ENCODE assay signal across 25 cellular contexts in genomic region chrX:108068121-108068520, GRCh38. TPM values are rescaled to one million over a fixed set of nuclear protein-coding genes. Genes with fewer than 3 reads are reported as not detected.
A peak's percentile ranks its signal among the peaks of the same experiment; 100 is the strongest.
DNase-seq lines count a peak whose midpoint lies in the region; ATAC-seq and TF ChIP-seq lines count a peak whose summit lies in the region.
"Had no signal": no experiment of that assay in that cellular context is flagged by ENCODE, and none has a peak within 500 bp of the region (broad histone marks: within the 10 kb centered on the region; RNA-seq: fewer than 3 reads in every experiment).

No MANE protein-coding gene starts in this region.

- H3K9me3 ChIP-seq in CD4-positive, alpha-beta memory T cell (ENCODE audit: control insufficient read depth in 1 of 2, low read length in 2 of 2) = no peaks in the 10 kb centered on the region
- H3K9me3 ChIP-seq: SK-N-SH had no signal

- POLR2A ChIA-PET in CD4-positive, alpha-beta memory T cell (lab: Charles Lee; ENCODE audit: partially characterized antibody) = no interaction called here
- POLR2A ChIA-PET in RWPE1 (lab: Yijun Ruan, JAX; ENCODE audit: low non-redundant PET) = no interaction called here

- no peaks in the 10 kb centered on the region for H3K27me3 Mint-ChIP-seq in CD4-positive, alpha-beta memory T cell

- H3K4me1 Mint-ChIP-seq in CD4-positive, alpha-beta memory T cell = peaks cover 0 to 4% (median 2%) of the 10 kb centered on the region in 4 donors
- H3K4me1 Mint-ChIP-seq in stimulated activated effector memory CD8-positive, alpha-beta T cell treated with anti-CD3 and anti-CD28 coated beads, Interleukin-12 subunit alpha, Interleukin-12 subunit beta, amount 100 ng/mL, for 72 hours = peaks cover 5% of the 10 kb centered on the region

- peaks cover 7 to 31% of the 10 kb centered on the region in 2 donors for H3K36me3 Mint-ChIP-seq in CD4-positive, alpha-beta memory T cell
- H3K36me3 Mint-ChIP-seq in stimulated activated effector memory CD8-positive, alpha-beta T cell treated with anti-CD3 and anti-CD28 coated beads, Interleukin-12 subunit alpha, Interleukin-12 subunit beta, amount 100 ng/mL, for 72 hours = no peaks in the 10 kb centered on the region

- no peak overlapping the region for H3K4me3 ChIP-seq in CD4-positive, alpha-beta memory T cell (ENCODE audit: low read length in 2 of 2)

- H3K9me3 Mint-ChIP-seq in CD4-positive, alpha-beta memory T cell = no peaks in the 10 kb centered on the region
- H3K9me3 Mint-ChIP-seq in stimulated activated effector memory CD8-positive, alpha-beta T cell treated with anti-CD3 and anti-CD28 coated beads, Interleukin-12 subunit alpha, Interleukin-12 subunit beta, amount 100 ng/mL, for 72 hours = no peaks in the 10 kb centered on the region

- H3K27ac Mint-ChIP-seq in CD4-positive, alpha-beta memory T cell = peak overlapping the region in 4 of 7 donors; percentile 33 to 90 (median 56)
- peak overlapping the region; percentile 37 for H3K27ac Mint-ChIP-seq in stimulated activated effector memory CD8-positive, alpha-beta T cell treated with anti-CD3 and anti-CD28 coated beads, Interleukin-12 subunit alpha, Interleukin-12 subunit beta, amount 100 ng/mL, for 72 hours

- H3K27me3 ChIP-seq in CD4-positive, alpha-beta memory T cell (ENCODE audit: insufficient read depth, low read length) = no peaks in the 10 kb centered on the region

- no peak overlapping the region for H3K4me3 Mint-ChIP-seq in CD4-positive, alpha-beta memory T cell
- no peak overlapping the region for H3K4me3 Mint-ChIP-seq in stimulated activated effector memory CD8-positive, alpha-beta T cell treated with anti-CD3 and anti-CD28 coated beads, Interleukin-12 subunit alpha, Interleukin-12 subunit beta, amount 100 ng/mL, for 72 hours

- no peaks in the 10 kb centered on the region for H3K4me1 ChIP-seq in CD4-positive, alpha-beta memory T cell (ENCODE audit: insufficient read depth, low read length)

- intact Hi-C loops in CD4-positive, alpha-beta memory T cell (cut with micrococcal nuclease) = no loop called here

- CTCF ChIA-PET in CD4-positive, alpha-beta memory T cell (lab: Charles Lee; ENCODE audit: partially characterized antibody) = interaction anchor here (4.7 kb wide), 1 partner anchor 47 kb away, joined by 38 read pairs; no protein-coding TSS in a partner anchor
- CTCF ChIA-PET in RWPE1 (lab: Yijun Ruan, JAX) = interaction anchor here (0.6 kb wide), 1 partner anchor 66 kb away, joined by 3 read pairs; no protein-coding TSS in a partner anchor

- no peak for TF ChIP-seq CTCF in RWPE1 (conservative IDR thresholded peaks at IDR 0.05; ENCODE audit: low read depth)

- ATAC-seq in stimulated activated effector memory CD8-positive, alpha-beta T cell treated with anti-CD3 and anti-CD28 coated beads, Interleukin-12 subunit alpha, Interleukin-12 subunit beta, amount 100 ng/mL, for 72 hours = no peak
- ATAC-seq: HepG2, Panc1 had no signal

- H3K36me3 ChIP-seq in CD4-positive, alpha-beta memory T cell (ENCODE audit: insufficient read depth, low read length) = peaks cover 4% of the 10 kb centered on the region

- H3K27ac ChIP-seq in CD4-positive, alpha-beta memory T cell (ENCODE audit: low read depth, low read length) = no peak overlapping the region
- H3K27ac ChIP-seq in RWPE1 (peak overlapping the region; percentile 62), epithelial cell of prostate (peak overlapping the region; percentile 32)

- DNase-seq in CD4-positive, alpha-beta memory T cell = no peak
- DNase-seq in RWPE1 (ENCODE audit: low spot score) = no peak
- no peak for DNase-seq in epithelial cell of prostate (ENCODE audit: low read depth, low spot score)
- no peak for DNase-seq in stimulated activated effector memory CD8-positive, alpha-beta T cell treated with anti-CD3 and anti-CD28 coated beads, Interleukin-12 subunit alpha, Interleukin-12 subunit beta, amount 100 ng/mL, for 72 hours (ENCODE audit: low spot score in 2 of 2)
- no peak for DNase-seq in ecto neural progenitor cell (ENCODE audit: low spot score)
- no peak for DNase-seq in NCI-H1417 (lab: John Stamatoyannopoulos, UW)
- no peak for DNase-seq in DMS53 (lab: John Stamatoyannopoulos, UW)
- DNase-seq: C1 segment of cervical spinal cord, H7, Karpas-422, NCI-H1092, NCI-H1436, NCI-H187, NCI-H2081 treated with DMSO at 0.1 percent for 48 hours, NCI-H2171, NCI-H226, NCI-H510A, NCI-H69, SIG-M5, SK-N-SH had no signal

RNA-seq across cellular contexts. Expression of gene PSMD10, which starts 23.2 kb away (rescaled TPM):
- total RNA-seq in CD4-positive, alpha-beta memory T cell = 10 to 100 TPM; 29.0 to 32.6 TPM
- polyA plus RNA-seq in CD4-positive, alpha-beta memory T cell = 10 to 100 TPM; 56.7 to 87.8 TPM

RNA-seq across cellular contexts. Expression of gene VSIG1, which starts 23.3 kb away (rescaled TPM):
- 10 to 100 TPM; 41.9 to 46.2 TPM for total RNA-seq in CD4-positive, alpha-beta memory T cell
- polyA plus RNA-seq in CD4-positive, alpha-beta memory T cell = 10 to 100 TPM in 1 of 2 donors, 1 to 10 TPM in 1; 6.3 to 20.1 TPM
- total RNA-seq: A673, G401, HepG2, HT-29 had no signal
- polyA plus RNA-seq: SK-N-SH had no signal

RNA-seq across cellular contexts. Expression of gene ATG4A, which starts 23.5 kb away (rescaled TPM):
- total RNA-seq in CD4-positive, alpha-beta memory T cell = 1 to 10 TPM; 7.6 to 8.1 TPM
- 10 to 100 TPM; 15.4 to 21.5 TPM for polyA plus RNA-seq in CD4-positive, alpha-beta memory T cell
